Comparison of ENCODE assay signal across 16 cellular contexts in the genomic region with DNA sequence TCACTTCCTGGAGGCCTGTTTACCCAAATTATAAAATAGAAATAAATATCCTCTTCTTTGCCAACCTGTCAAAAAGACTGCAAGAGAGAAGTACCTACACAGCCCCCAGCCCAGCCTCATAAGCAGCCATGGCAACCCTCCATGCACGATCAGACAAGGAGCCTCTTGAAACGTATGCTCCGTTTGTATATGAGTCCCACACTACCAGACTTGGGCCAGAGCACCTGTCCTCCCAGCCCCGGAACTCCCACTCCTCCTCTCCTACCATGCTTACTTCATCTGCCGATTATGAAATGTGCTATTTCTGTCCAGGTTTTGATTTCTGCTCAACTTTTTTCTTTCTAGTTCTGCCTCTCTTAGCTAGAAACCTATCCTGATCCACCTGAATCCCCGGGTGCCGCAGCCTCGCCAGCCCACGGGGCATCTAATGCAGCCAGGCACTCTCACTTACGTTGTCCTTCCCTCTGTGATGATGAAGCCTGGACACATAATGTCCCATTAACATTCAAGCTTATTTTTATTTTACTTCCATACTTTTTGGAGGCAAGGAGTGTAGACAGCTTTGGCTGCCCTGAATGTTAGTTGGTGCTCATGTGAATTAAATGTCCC.
DNase-seq lines count a peak whose midpoint lies in the region; ATAC-seq and TF ChIP-seq lines count a peak whose summit lies in the region.
"Had no signal": no experiment of that assay in that cellular context is flagged by ENCODE, and none has a peak within 500 bp of the region (broad histone marks: within the 10 kb centered on the region; RNA-seq: fewer than 3 reads in every experiment).

No MANE protein-coding gene starts in this region.

- H3K4me1 ChIP-seq in hepatocyte (ENCODE audit: insufficient read depth): no peaks in the 10 kb centered on the region

- WGBS in hepatocyte (ENCODE audit: low lambda C conversion rate, missing lambda C conversion rate): 92% methylated on average over 10 of the region's 10 CpGs

- H3K4me3 Mint-ChIP-seq in glutamatergic neuron (ENCODE audit: unreplicated experiment): no peak overlapping the region

- no peaks in the 10 kb centered on the region for H3K36me3 Mint-ChIP-seq in glutamatergic neuron (ENCODE audit: unreplicated experiment)

- in situ Hi-C loops in GM13977 (cut with MboI; ENCODE audit: low pct_unique_long_range_greater_than_20kb, low sequenced_read_pairs, unreplicated experiment): no loop called here

- no peak overlapping the region for H3K27ac ChIP-seq in hepatocyte
- H3K27ac ChIP-seq: KMS-11 had no signal

- no peak for ATAC-seq in GM21825 (IDR thresholded peaks at IDR 0.05; ENCODE audit: unreplicated experiment)

- H3K9me3 ChIP-seq in hepatocyte (ENCODE audit: low read depth): no peaks in the 10 kb centered on the region

- no peak overlapping the region for H3K4me3 ChIP-seq in hepatocyte

- H4K20me1 ChIP-seq in hepatocyte (ENCODE audit: insufficient read depth, poor library complexity, severe bottlenecking): no peaks in the 10 kb centered on the region

- no peaks in the 10 kb centered on the region for H3K9me2 ChIP-seq in hepatocyte (replicated peaks; ENCODE audit: insufficient read depth)

- H3K79me2 ChIP-seq in hepatocyte: peaks cover 94% of the 10 kb centered on the region

- peak; percentile 46 for DNase-seq in NCI-H2029 treated with DMSO at 0.1 percent for 48 hours (lab: John Stamatoyannopoulos, UW)
- no peak for DNase-seq in NCI-H2029 (lab: John Stamatoyannopoulos, UW)
- DNase-seq in GM13977 (ENCODE audit: low spot score): peak; percentile 38
- DNase-seq in NCI-H510A (lab: John Stamatoyannopoulos, UW): peak; percentile 5
- no peak for DNase-seq in glutamatergic neuron
- no peak for DNase-seq in hepatocyte (ENCODE audit: low spot score)
- DNase-seq in GM03348 (ENCODE audit: low spot score): no peak
- DNase-seq: AML-193, DND-41, GDM1, NCI-H146, NCI-H2171 treated with DMSO at 0.1 percent for 48 hours, NCI-H69, T1000 had no signal

- peaks cover 62% of the 10 kb centered on the region for H3K4me1 Mint-ChIP-seq in glutamatergic neuron (ENCODE audit: low read depth, unreplicated experiment)

- peak overlapping the region; percentile 3 for H3K27ac Mint-ChIP-seq in glutamatergic neuron (ENCODE audit: unreplicated experiment)

- no peak overlapping the region for H3K4me2 ChIP-seq in hepatocyte
- H3K4me2 ChIP-seq: KMS-11 had no signal

- no peak for TF ChIP-seq CTCF in GM13977 (IDR thresholded peaks at IDR 0.05; ENCODE audit: extremely low read depth, insufficient read depth, missing control alignments)
- no peak for TF ChIP-seq CTCF in glutamatergic neuron (IDR thresholded peaks at IDR 0.05; ENCODE audit: partially characterized antibody, unreplicated experiment)
- TF ChIP-seq CTCF in hepatocyte (IDR thresholded peaks at IDR 0.05; ENCODE audit: poor library complexity): no peak

- H3K36me3 ChIP-seq in hepatocyte (replicated peaks; ENCODE audit: insufficient read depth, low read depth): no peaks in the 10 kb centered on the region

- H3K9me3 Mint-ChIP-seq in glutamatergic neuron (ENCODE audit: unreplicated experiment): peaks cover 8% of the 10 kb centered on the region

- H3K27me3 ChIP-seq in hepatocyte: no peaks in the 10 kb centered on the region

- H2AFZ ChIP-seq in hepatocyte: no peak overlapping the region

- H3K27me3 Mint-ChIP-seq in glutamatergic neuron (ENCODE audit: unreplicated experiment): peaks cover 7% of the 10 kb centered on the region

Comparison
In these comparisons a context has a peak if more than half of its experiments do, and no peak if none do; other contexts are left out.
1. DNase-seq: peak in NCI-H2029 treated with DMSO at 0.1 percent for 48 hours (single experiment), GM13977 (single experiment) and NCI-H510A (single experiment); none in NCI-H2029 (single experiment), glutamatergic neuron (single experiment), hepatocyte (single experiment) and GM03348 (single experiment).